Comparison of ENCODE assay signal across 8 cellular contexts in genomic region chr3:51385621-51386091, GRCh38. TPM values are rescaled to one million over a fixed set of nuclear protein-coding genes. Genes with fewer than 3 reads are reported as not detected.
DNase-seq lines count a peak whose midpoint lies in the region; ATAC-seq, FAIRE-seq and TF ChIP-seq lines count a peak whose summit lies in the region.

No MANE protein-coding gene starts in this region.

- peak overlapping the region; percentile 40 for H3K4me3 ChIP-seq in CD8-positive, alpha-beta memory T cell (ENCODE audit: low read length)
- H3K4me3 ChIP-seq in NB4 (ENCODE audit: low read depth, low read length): peak overlapping the region; percentile 93
- H3K4me3 ChIP-seq in duodenal mucosa (ENCODE audit: low read depth in 1 of 2, low read length in 2 of 2): peak overlapping the region; percentile 81 to 85
- peak overlapping the region; percentile 95 for H3K4me3 ChIP-seq in neural cell (ENCODE audit: low read length)

- peaks cover 0 to 2% of the 10 kb centered on the region in 2 donors for H3K27me3 Mint-ChIP-seq in CD8-positive, alpha-beta memory T cell

- TF ChIP-seq EP300 in neural cell (conservative IDR thresholded peaks at IDR 0.05; ENCODE audit: poor library complexity, severe bottlenecking): no peak

- no peaks in the 10 kb centered on the region for H4K20me1 ChIP-seq in neural cell (ENCODE audit: insufficient read depth)

- no peaks in the 10 kb centered on the region for H3K27me3 ChIP-seq in CD8-positive, alpha-beta memory T cell (ENCODE audit: insufficient read depth, low read length, poor library complexity, severe bottlenecking)
- no peaks in the 10 kb centered on the region for H3K27me3 ChIP-seq in duodenal mucosa (ENCODE audit: control insufficient read depth in 1 of 2, insufficient read depth in 2 of 2, low read length in 2 of 2)
- H3K27me3 ChIP-seq in neural cell (ENCODE audit: insufficient read depth, low read depth, low read length): no peaks in the 10 kb centered on the region

- no peaks in the 10 kb centered on the region for H3K9me3 ChIP-seq in CD8-positive, alpha-beta memory T cell (ENCODE audit: low read length)
- H3K9me3 ChIP-seq in duodenal mucosa (ENCODE audit: control insufficient read depth in 1 of 2, low read length in 2 of 2): no peaks in the 10 kb centered on the region
- no peaks in the 10 kb centered on the region for H3K9me3 ChIP-seq in neural cell (ENCODE audit: low read length)

- no peak for TF ChIP-seq POLR2A in NB4 (IDR thresholded peaks at IDR 0.05; ENCODE audit: extremely low read depth, insufficient read length)

- ATAC-seq in GM21717 (IDR thresholded peaks at IDR 0.05; ENCODE audit: unreplicated experiment): no peak
- no peak for ATAC-seq in GM21515 (IDR thresholded peaks at IDR 0.05; ENCODE audit: unreplicated experiment)

- peak overlapping the region; percentile 95 to 100 (median 99) for H3K4me3 Mint-ChIP-seq in CD8-positive, alpha-beta memory T cell

- TF ChIP-seq CTCF in NB4 (IDR thresholded peaks at IDR 0.05; ENCODE audit: low read depth, low read length) (no peak), neural cell (IDR thresholded peaks at IDR 0.05; ENCODE audit: poor library complexity, severe bottlenecking) (no peak), D721Med (IDR thresholded peaks at IDR 0.05; ENCODE audit: insufficient read depth, missing control alignments) (no peak)

- peak overlapping the region; percentile 66 for H3K27ac ChIP-seq in CD8-positive, alpha-beta memory T cell (ENCODE audit: low read depth, low read length)
- no peak overlapping the region for H3K27ac ChIP-seq in duodenal mucosa (ENCODE audit: low read depth, low read length)
- H3K27ac ChIP-seq in neural cell (ENCODE audit: low read length): peak overlapping the region; percentile 55

- peaks cover 5% of the 10 kb centered on the region for H3F3A ChIP-seq in neural cell (ENCODE audit: insufficient read depth, low read length, poor library complexity, severe bottlenecking)

- TF ChIP-seq RAD21 in neural cell (conservative IDR thresholded peaks at IDR 0.05): no peak

- peaks cover 4 to 44% (median 9%) of the 10 kb centered on the region in 3 donors for H3K36me3 Mint-ChIP-seq in CD8-positive, alpha-beta memory T cell

- peak overlapping the region; percentile 56 to 68 for H3K9ac ChIP-seq in duodenal mucosa (ENCODE audit: low read depth in 1 of 2, low read length in 2 of 2)
- H3K9ac ChIP-seq in neural cell (ENCODE audit: low read length): peak overlapping the region; percentile 97

- CTCF ChIA-PET in CD8-positive, alpha-beta memory T cell (lab: Charles Lee): interaction anchor here (1.0 to 1.3 kb wide), 4 partner anchors 12 to 297 kb away, joined by 3 to 5 read pairs (median 4); partner anchors contain the start of gene DCAF1

- no peak overlapping the region for H2AFZ ChIP-seq in neural cell (ENCODE audit: low read depth, low read length)

- FAIRE-seq in D721Med (lab: Jason Lieb, UNC): no peak

- peaks cover 53% of the 10 kb centered on the region for H3K4me1 ChIP-seq in CD8-positive, alpha-beta memory T cell (ENCODE audit: insufficient read depth, low read length)
- peaks cover 52 to 57% of the 10 kb centered on the region in 2 donors for H3K4me1 ChIP-seq in duodenal mucosa (ENCODE audit: control insufficient read depth in 1 of 2, insufficient read depth in 2 of 2, low read length in 2 of 2)

- no peaks in the 10 kb centered on the region for H3K9me3 Mint-ChIP-seq in CD8-positive, alpha-beta memory T cell

- DNase-seq in CD8-positive, alpha-beta memory T cell: no peak
- no peak for DNase-seq in NB4 (ENCODE audit: low read depth)
- no peak for DNase-seq in cerebellar nuclear complex (lab: John Stamatoyannopoulos, UW)
- DNase-seq in D721Med (ENCODE audit: insufficient read length, low spot score): no peak

- H3K9me2 ChIP-seq in neural cell (ENCODE audit: insufficient read depth, low read length): no peaks in the 10 kb centered on the region

- H3K4me2 ChIP-seq in neural cell (ENCODE audit: low read length): peak overlapping the region; percentile 98

- H3K4me1 Mint-ChIP-seq in CD8-positive, alpha-beta memory T cell: peaks cover 45 to 61% (median 57%) of the 10 kb centered on the region in 3 donors

- POLR2A ChIA-PET in CD8-positive, alpha-beta memory T cell (lab: Charles Lee): interaction anchor here (0.8 to 1.8 kb wide), 9 partner anchors 11 to 818 kb away, joined by 3 to 14 read pairs (median 4); partner anchors contain the start of genes C3orf18, CISH, DCAF1 and MAPKAPK3

- peaks cover 17% of the 10 kb centered on the region for H3K36me3 ChIP-seq in CD8-positive, alpha-beta memory T cell (ENCODE audit: insufficient read depth, low read length)
- H3K36me3 ChIP-seq in duodenal mucosa (ENCODE audit: control insufficient read depth in 1 of 2, insufficient read depth in 2 of 2, low read length in 2 of 2) (peaks cover 6 to 23% of the 10 kb centered on the region in 2 donors), neural cell (ENCODE audit: insufficient read depth, low read length) (no peaks in the 10 kb centered on the region)

- peaks cover 26% of the 10 kb centered on the region for H3K79me2 ChIP-seq in neural cell (replicated peaks; ENCODE audit: insufficient read depth, low read length)

- H3K27ac Mint-ChIP-seq in CD8-positive, alpha-beta memory T cell: peak overlapping the region; percentile 94 to 100 (median 98)

TF ChIP-seq in neural cell, 6 proteins besides CTCF, POLR2A, EP300 and RAD21:
- no peak for TF ChIP-seq TAF1 (IDR thresholded peaks at IDR 0.05; ENCODE audit: low read depth)
- TF ChIP-seq MXI1 (conservative IDR thresholded peaks at IDR 0.05; ENCODE audit: poor library complexity, severe bottlenecking): no peak
- no peak for TF ChIP-seq POLR2AphosphoS5 (IDR thresholded peaks at IDR 0.05)
- no peak for TF ChIP-seq EZH2 (IDR thresholded peaks at IDR 0.05; ENCODE audit: borderline replicate concordance, insufficient read depth, low read length, poor library complexity, severe bottlenecking)
- TF ChIP-seq REST (IDR thresholded peaks at IDR 0.05; ENCODE audit: borderline replicate concordance): no peak
- no peak for TF ChIP-seq SMC3 (conservative IDR thresholded peaks at IDR 0.05; ENCODE audit: poor library complexity)

RNA-seq across cellular contexts. Expression of gene MANF, which starts 0.6 kb away (rescaled TPM):
- 100 to 1,000 TPM; 197 to 204 TPM for total RNA-seq in CD8-positive, alpha-beta memory T cell
- 64.5 TPM for polyA plus RNA-seq in CD8-positive, alpha-beta memory T cell
- 60.7 and 77.3 TPM in 2 replicates for polyA plus RNA-seq in neural cell
- 23.4 and 26.3 TPM in 2 replicates for polyA minus RNA-seq in neural cell

RNA-seq across cellular contexts. Expression of gene RBM15B, which starts 5.4 kb away (rescaled TPM):
- total RNA-seq in CD8-positive, alpha-beta memory T cell: 10 to 100 TPM; 47.4 to 47.8 TPM
- 26.7 TPM for polyA plus RNA-seq in CD8-positive, alpha-beta memory T cell
- 24.1 and 27.4 TPM in 2 replicates for polyA plus RNA-seq in neural cell
- polyA minus RNA-seq in neural cell: 65.9 and 73.0 TPM in 2 replicates

Comparison
In these comparisons a context has a peak if more than half of its experiments do, and no peak if none do; other contexts are left out.
1. H3K4me3 ChIP-seq: peak in every context shown above with its lines; median percentile 95 in neural cell; 93 in NB4; 83 in duodenal mucosa; 40 in CD8-positive, alpha-beta memory T cell.